In the genomic region with DNA sequence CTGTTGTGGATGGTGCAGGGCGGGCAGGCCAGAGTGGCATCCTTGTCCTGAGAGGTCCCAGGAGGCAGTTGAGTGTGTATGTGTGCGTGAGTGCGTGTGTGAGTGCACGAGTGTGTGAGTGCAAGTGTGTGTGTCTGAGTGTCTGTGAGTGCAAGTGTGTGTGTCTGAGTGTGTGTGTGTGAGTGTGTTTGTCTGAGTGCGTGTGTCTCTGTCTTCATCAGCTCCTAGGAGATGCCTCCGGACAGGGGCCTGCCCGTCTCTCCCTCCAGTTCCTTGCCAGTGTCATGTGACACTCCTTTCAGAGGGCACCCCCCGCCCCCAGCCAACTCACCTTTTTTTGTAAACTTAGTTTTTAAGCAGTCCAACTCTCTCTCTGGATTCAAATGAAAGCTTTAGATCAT, we compare ENCODE assay signal across 10 cellular contexts. TPM values are rescaled to one million over a fixed set of nuclear protein-coding genes. Genes with fewer than 3 reads are reported as not detected.
DNase-seq lines count a peak whose midpoint lies in the region; ATAC-seq and TF ChIP-seq lines count a peak whose summit lies in the region.
"Had no signal": no experiment of that assay in that cellular context is flagged by ENCODE, and none has a peak within 500 bp of the region (broad histone marks: within the 10 kb centered on the region; RNA-seq: fewer than 3 reads in every experiment).

No MANE protein-coding gene starts in this region.

- intact Hi-C loops in activated CD4-positive, alpha-beta T cell treated with anti-CD3 and anti-CD28 coated beads for 36 hours (cut with DNase I, micrococcal nuclease), result no loop called here
- intact Hi-C loops in left lung (cut with DNase I), result no loop called here

- H3K27me3 Mint-ChIP-seq in activated CD4-positive, alpha-beta T cell treated with anti-CD3 and anti-CD28 coated beads for 36 hours, result no peaks in the 10 kb centered on the region
- no peaks in the 10 kb centered on the region for H3K27me3 Mint-ChIP-seq in activated CD4-positive, alpha-beta memory T cell treated with anti-CD3 and anti-CD28 coated beads, Interleukin-2, amount 10 ng/mL, durations not matched to agents 7 days and 5 days

- H3K4me1 Mint-ChIP-seq in activated CD4-positive, alpha-beta T cell treated with anti-CD3 and anti-CD28 coated beads for 36 hours, result peaks cover 95% of the 10 kb centered on the region
- peaks cover 84% of the 10 kb centered on the region for H3K4me1 Mint-ChIP-seq in activated CD4-positive, alpha-beta memory T cell treated with anti-CD3 and anti-CD28 coated beads, Interleukin-2, amount 10 ng/mL, durations not matched to agents 7 days and 5 days

- no peak for TF ChIP-seq CTCF in left lung (IDR thresholded peaks at IDR 0.05)

- CTCF ChIA-PET in activated CD4-positive, alpha-beta T cell treated with anti-CD3 and anti-CD28 coated beads for 36 hours (lab: Charles Lee), result interaction anchor here (0.9 to 2.3 kb wide), 5 partner anchors 10 to 19 kb away, joined by 3 to 7 read pairs (median 3); a partner anchor contains a TSS
- CTCF ChIA-PET in activated CD4-positive, alpha-beta memory T cell treated with anti-CD3 and anti-CD28 coated beads, Interleukin-2, amount 10 ng/mL, durations not matched to agents 7 days and 5 days (lab: Charles Lee), result interaction anchor here (0.9 to 3.3 kb wide), 4 partner anchors 12 to 918 kb away, joined by 3 to 14 read pairs (median 4); a partner anchor contains a TSS

- peak overlapping the region; percentile 99 for H3K27ac Mint-ChIP-seq in activated CD4-positive, alpha-beta T cell treated with anti-CD3 and anti-CD28 coated beads for 36 hours
- peak overlapping the region; percentile 89 for H3K27ac Mint-ChIP-seq in activated CD4-positive, alpha-beta memory T cell treated with anti-CD3 and anti-CD28 coated beads, Interleukin-2, amount 10 ng/mL, durations not matched to agents 7 days and 5 days

- no peaks in the 10 kb centered on the region for H3K9me3 ChIP-seq in left lung
- H3K9me3 ChIP-seq in stomach smooth muscle (ENCODE audit: control insufficient read depth in 2 of 2, low read length in 2 of 2), result no peaks in the 10 kb centered on the region

- H3K36me3 ChIP-seq in left lung, result no peaks in the 10 kb centered on the region
- H3K36me3 ChIP-seq in stomach smooth muscle (ENCODE audit: control insufficient read depth in 2 of 2, insufficient read depth in 2 of 2, low read length in 2 of 2), result no peaks in the 10 kb centered on the region

- H3K4me3 ChIP-seq in left lung, result peak overlapping the region; percentile 1 to 16
- no peak overlapping the region for H3K4me3 ChIP-seq in stomach smooth muscle (ENCODE audit: low read length in 2 of 2)

- no peaks in the 10 kb centered on the region for H3K27me3 ChIP-seq in left lung
- no peaks in the 10 kb centered on the region for H3K27me3 ChIP-seq in stomach smooth muscle (ENCODE audit: control insufficient read depth in 1 of 2, insufficient read depth in 2 of 2, low read length in 2 of 2)

- POLR2A ChIA-PET in activated CD4-positive, alpha-beta T cell treated with anti-CD3 and anti-CD28 coated beads for 36 hours (lab: Charles Lee), result interaction anchor here (1.1 kb wide), 1 partner anchor 9 kb away, joined by 4 read pairs; no protein-coding TSS in a partner anchor
- POLR2A ChIA-PET in activated CD4-positive, alpha-beta memory T cell treated with anti-CD3 and anti-CD28 coated beads, Interleukin-2, amount 10 ng/mL, durations not matched to agents 7 days and 5 days (lab: Charles Lee), result interaction anchor here (0.7 to 7.2 kb wide), 6 partner anchors 10 to 191 kb away, joined by 3 to 89 read pairs (median 12); a partner anchor contains a TSS

- DNase-seq in activated CD4-positive, alpha-beta T cell treated with anti-CD3 and anti-CD28 coated beads for 36 hours, result peak; percentile 68
- DNase-seq in activated CD4-positive, alpha-beta T cell treated with anti-CD3 and anti-CD28 coated beads, Interleukin-2, amount 50 U/mL, for 4 hours, result no peak
- no peak for DNase-seq in activated CD4-positive, alpha-beta memory T cell treated with anti-CD3 and anti-CD28 coated beads, Interleukin-2, amount 10 ng/mL, durations not matched to agents 7 days and 5 days
- DNase-seq in left lung, result no peak
- no peak for DNase-seq in DMS 273 treated with DMSO at 0.1 percent for 48 hours (lab: John Stamatoyannopoulos, UW)
- DNase-seq in NCI-H2029 treated with DMSO at 0.1 percent for 48 hours (lab: John Stamatoyannopoulos, UW), result no peak
- DNase-seq: hypothalamus, NCI-H1105 had no signal

- no peak overlapping the region for H3K9ac ChIP-seq in stomach smooth muscle (ENCODE audit: low read length in 2 of 2)

- no peaks in the 10 kb centered on the region for H3K9me3 Mint-ChIP-seq in activated CD4-positive, alpha-beta T cell treated with anti-CD3 and anti-CD28 coated beads for 36 hours (ENCODE audit: low read depth)
- no peaks in the 10 kb centered on the region for H3K9me3 Mint-ChIP-seq in activated CD4-positive, alpha-beta memory T cell treated with anti-CD3 and anti-CD28 coated beads, Interleukin-2, amount 10 ng/mL, durations not matched to agents 7 days and 5 days

- H3K36me3 Mint-ChIP-seq in activated CD4-positive, alpha-beta T cell treated with anti-CD3 and anti-CD28 coated beads for 36 hours (ENCODE audit: low read depth), result peaks cover 4% of the 10 kb centered on the region
- peaks cover 7% of the 10 kb centered on the region for H3K36me3 Mint-ChIP-seq in activated CD4-positive, alpha-beta memory T cell treated with anti-CD3 and anti-CD28 coated beads, Interleukin-2, amount 10 ng/mL, durations not matched to agents 7 days and 5 days (ENCODE audit: low read depth)

- H3K4me1 ChIP-seq in left lung (peaks cover 66 to 97% of the 10 kb centered on the region in 2 donors), stomach smooth muscle (ENCODE audit: control insufficient read depth, insufficient read depth, low read length) (peaks cover 33% of the 10 kb centered on the region)

- peak overlapping the region; percentile 63 for H3K4me3 Mint-ChIP-seq in activated CD4-positive, alpha-beta T cell treated with anti-CD3 and anti-CD28 coated beads for 36 hours
- peak overlapping the region; percentile 61 for H3K4me3 Mint-ChIP-seq in activated CD4-positive, alpha-beta memory T cell treated with anti-CD3 and anti-CD28 coated beads, Interleukin-2, amount 10 ng/mL, durations not matched to agents 7 days and 5 days

- peak overlapping the region; percentile 82 to 93 for H3K27ac ChIP-seq in left lung
- peak overlapping the region; percentile 7 for H3K27ac ChIP-seq in stomach smooth muscle (ENCODE audit: low read length)

- ATAC-seq in activated CD4-positive, alpha-beta T cell treated with anti-CD3 and anti-CD28 coated beads for 36 hours, result peak; percentile 1
- ATAC-seq in left lung (no peak), GM21528 (IDR thresholded peaks at IDR 0.05; ENCODE audit: low FRiP score, unreplicated experiment) (no peak)

RNA-seq across cellular contexts. Expression of a gene that starts 12.3 kb away (rescaled TPM):
- total RNA-seq in activated CD4-positive, alpha-beta T cell treated with anti-CD3 and anti-CD28 coated beads for 36 hours, result 10 to 100 TPM; 55.6 to 65.6 TPM
- total RNA-seq in activated CD4-positive, alpha-beta memory T cell treated with anti-CD3 and anti-CD28 coated beads, Interleukin-2, amount 10 ng/mL, durations not matched to agents 7 days and 5 days, result 10 to 100 TPM; 66.9 to 70.9 TPM
- 100 to 1,000 TPM; 141 to 153 TPM for total RNA-seq in left lung

Comparison
In these comparisons a context has a peak if more than half of its experiments do, and no peak if none do; other contexts are left out.
1. H3K4me3 ChIP-seq: peak in left lung (2 of 2); none in stomach smooth muscle (0 of 2).